1 cellular context compared by ENCODE assay signal in the genomic region with DNA sequence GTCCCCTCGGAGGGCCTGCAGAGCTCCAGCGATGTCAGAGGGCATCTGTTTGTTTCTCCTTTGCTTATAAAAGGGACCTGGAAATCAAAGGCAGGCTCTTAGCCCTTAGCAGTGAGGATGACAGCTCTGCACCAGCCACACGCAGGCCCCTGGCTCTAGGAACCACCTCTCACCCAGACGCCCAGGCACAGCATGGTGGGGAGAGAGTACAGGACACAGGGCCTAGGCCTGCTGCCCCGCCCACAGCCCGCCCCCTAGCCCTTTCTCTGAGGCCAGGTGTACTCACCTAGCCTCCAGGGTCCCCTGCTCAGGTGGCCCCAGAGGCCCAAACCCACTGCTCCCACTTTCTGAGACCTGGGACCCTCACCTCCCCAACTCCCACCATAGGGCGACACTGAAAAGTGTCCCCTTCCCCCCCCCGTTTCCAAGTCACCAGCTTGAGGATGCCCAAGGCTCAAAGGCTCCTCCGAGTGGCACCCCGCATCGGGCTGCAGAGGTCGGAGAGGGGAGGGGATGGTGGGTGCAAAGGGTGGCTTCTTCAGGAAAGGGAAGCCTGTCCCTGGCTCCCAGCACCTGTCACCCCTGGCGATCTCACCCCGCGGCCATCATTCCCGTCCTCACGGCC.
TF ChIP-seq lines count a peak whose summit lies in the region.

No MANE protein-coding gene starts in this region.

TF ChIP-seq in HepG2, 621 proteins besides CTCF, POLR2A, EP300 and RAD21:
- TF ChIP-seq ZNF740 (CRISPR knock-in tag; IDR thresholded peaks at IDR 0.05) (no peak), ZNF670 (CRISPR knock-in tag; IDR thresholded peaks at IDR 0.05; ENCODE audit: borderline replicate concordance) (no peak), ATAD3A (CRISPR knock-in tag; IDR thresholded peaks at IDR 0.05) (no peak), THAP8 (CRISPR knock-in tag; IDR thresholded peaks at IDR 0.05; ENCODE audit: borderline replicate concordance) (no peak), TARDBP (CRISPR knock-in tag; IDR thresholded peaks at IDR 0.05) (no peak), ZNF737 (CRISPR knock-in tag; IDR thresholded peaks at IDR 0.05; ENCODE audit: borderline replicate concordance) (no peak), SRSF4 (IDR thresholded peaks at IDR 0.05; ENCODE audit: low read depth, low read length, poor library complexity, severe bottlenecking) (no peak), ZNF782 (CRISPR knock-in tag; IDR thresholded peaks at IDR 0.05; ENCODE audit: borderline replicate concordance) (no peak), ZNF441 (CRISPR knock-in tag; IDR thresholded peaks at IDR 0.05; ENCODE audit: borderline replicate concordance) (no peak), GATAD2A (CRISPR knock-in tag; IDR thresholded peaks at IDR 0.05) (no peak), ZBTB20 (CRISPR knock-in tag; IDR thresholded peaks at IDR 0.05; ENCODE audit: borderline replicate concordance, low read depth) (no peak), ZNF598 (CRISPR knock-in tag; IDR thresholded peaks at IDR 0.05; ENCODE audit: borderline replicate concordance) (no peak), ERF (CRISPR knock-in tag; IDR thresholded peaks at IDR 0.05) (no peak), HHEX (CRISPR knock-in tag; IDR thresholded peaks at IDR 0.05) (no peak), SNAPC2 (CRISPR knock-in tag; IDR thresholded peaks at IDR 0.05) (no peak), KDM1A (CRISPR knock-in tag; IDR thresholded peaks at IDR 0.05) (no peak)
- TF ChIP-seq, protein P1, sequence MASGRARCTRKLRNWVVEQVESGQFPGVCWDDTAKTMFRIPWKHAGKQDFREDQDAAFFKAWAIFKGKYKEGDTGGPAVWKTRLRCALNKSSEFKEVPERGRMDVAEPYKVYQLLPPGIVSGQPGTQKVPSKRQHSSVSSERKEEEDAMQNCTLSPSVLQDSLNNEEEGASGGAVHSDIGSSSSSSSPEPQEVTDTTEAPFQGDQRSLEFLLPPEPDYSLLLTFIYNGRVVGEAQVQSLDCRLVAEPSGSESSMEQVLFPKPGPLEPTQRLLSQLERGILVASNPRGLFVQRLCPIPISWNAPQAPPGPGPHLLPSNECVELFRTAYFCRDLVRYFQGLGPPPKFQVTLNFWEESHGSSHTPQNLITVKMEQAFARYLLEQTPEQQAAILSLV (CRISPR knock-in tag; IDR thresholded peaks at IDR 0.05; ENCODE audit: borderline replicate concordance), result no peak
- TF ChIP-seq, protein P2, sequence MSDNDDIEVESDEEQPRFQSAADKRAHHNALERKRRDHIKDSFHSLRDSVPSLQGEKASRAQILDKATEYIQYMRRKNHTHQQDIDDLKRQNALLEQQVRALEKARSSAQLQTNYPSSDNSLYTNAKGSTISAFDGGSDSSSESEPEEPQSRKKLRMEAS (IDR thresholded peaks at IDR 0.05), result no peak
